9 cellular contexts compared by ENCODE assay signal in genomic region chr18:10518595-10519273, GRCh38. TPM values are rescaled to one million over a fixed set of nuclear protein-coding genes. Genes with fewer than 3 reads are reported as not detected.
A peak's percentile ranks its signal among the peaks of the same experiment; 100 is the strongest.
DNase-seq lines count a peak whose midpoint lies in the region; ATAC-seq and TF ChIP-seq lines count a peak whose summit lies in the region.
"Had no signal": no experiment of that assay in that cellular context is flagged by ENCODE, and none has a peak within 500 bp of the region (broad histone marks: within the 10 kb centered on the region; RNA-seq: fewer than 3 reads in every experiment).

No MANE protein-coding gene starts in this region.

- no peaks in the 10 kb centered on the region for H3K36me3 ChIP-seq in fibroblast of lung (ENCODE audit: control insufficient read depth, insufficient read depth, low read length)
- H3K36me3 ChIP-seq: SJCRH30 had no signal

- in situ Hi-C loops in ACHN (cut with HindIII; ENCODE audit: low pct_ligation_motif_present, low pct_unique_long_range_greater_than_20kb, low sequenced_read_pairs): loop anchor here (25.0 kb wide), 1 partner anchor 556 kb away; no protein-coding TSS in a partner anchor

- H3K27ac ChIP-seq in fibroblast of lung (ENCODE audit: insufficient read depth, low read length): no peak overlapping the region
- H3K27ac ChIP-seq: SJCRH30 had no signal

- H3K9me3 ChIP-seq in fibroblast of lung (ENCODE audit: control insufficient read depth, insufficient read depth, low read depth, low read length): no peaks in the 10 kb centered on the region
- H3K9me3 ChIP-seq: SJCRH30 had no signal

- H4K20me1 ChIP-seq in fibroblast of lung (ENCODE audit: control insufficient read depth, extremely low read depth, insufficient read depth, low read length): no peaks in the 10 kb centered on the region

- no peak overlapping the region for H3K4me3 ChIP-seq in fibroblast of lung (replicated peaks in 1 of 4; ENCODE audit: control extremely low read depth in 1 of 4, insufficient read depth in 1 of 4, low read depth in 3 of 4, low read length in 4 of 4)
- H3K4me3 ChIP-seq: SJCRH30 had no signal

- H3K4me2 ChIP-seq in fibroblast of lung (ENCODE audit: extremely low read depth, insufficient read depth, low read length): no peak overlapping the region

- H3K27me3 ChIP-seq in fibroblast of lung (ENCODE audit: control insufficient read depth, insufficient read depth, low read length): no peaks in the 10 kb centered on the region
- H3K27me3 ChIP-seq: SJCRH30 had no signal

- no peak overlapping the region for H2AFZ ChIP-seq in fibroblast of lung (ENCODE audit: low read length)

- peaks cover 7% of the 10 kb centered on the region for H3K4me1 ChIP-seq in fibroblast of lung (ENCODE audit: control insufficient read depth, extremely low read depth, insufficient read depth, low read length)
- H3K4me1 ChIP-seq: SJCRH30 had no signal

- peak; percentile 62 for DNase-seq in COR-L47 (lab: John Stamatoyannopoulos, UW)
- peak; percentile 78 for DNase-seq in NOMO-1 treated with DMSO at 0.1 percent for 48 hours (lab: John Stamatoyannopoulos, UW; ENCODE audit: unreplicated experiment)
- DNase-seq in fibroblast of lung (ENCODE audit: low read depth in 2 of 2): peak; percentile 24 to 61
- peak; percentile 42 for DNase-seq in occipital lobe (lab: John Stamatoyannopoulos, UW)
- no peak for DNase-seq in ACHN

- ATAC-seq in HG03108 (IDR thresholded peaks at IDR 0.05; ENCODE audit: unreplicated experiment): no peak
- ATAC-seq in GM19452 (IDR thresholded peaks at IDR 0.05; ENCODE audit: unreplicated experiment): no peak
- ATAC-seq in HG02885 (IDR thresholded peaks at IDR 0.05; ENCODE audit: poor library complexity, unreplicated experiment): no peak

- no peaks in the 10 kb centered on the region for H3K79me2 ChIP-seq in fibroblast of lung (ENCODE audit: control insufficient read depth, insufficient read depth, low read length)

- H3K9ac ChIP-seq in fibroblast of lung (ENCODE audit: insufficient read depth, low read length): no peak overlapping the region

- peak; percentile 46 to 48 for TF ChIP-seq CTCF in fibroblast of lung (conservative IDR thresholded peaks at IDR 0.05 in 1 of 2, IDR thresholded peaks at IDR 0.05 in 1 of 2; ENCODE audit: low read depth in 1 of 2, low read length in 2 of 2)

RNA-seq across cellular contexts. Expression of gene NAPG, which starts 7.1 kb away (rescaled TPM):
- total RNA-seq in fibroblast of lung (30.8 and 33.7 TPM in 2 replicates), occipital lobe (108 TPM)
- polyA plus RNA-seq in fibroblast of lung: 22.7 and 23.1 TPM in 2 replicates
- polyA plus RNA-seq in fibroblast of lung (2012): 15.0 and 17.5 TPM in 2 replicates
- polyA minus RNA-seq in fibroblast of lung (ENCODE audit: low replicate concordance): 9.8 and 18.0 TPM in 2 replicates
